ENCODE assay signal across 18 cellular contexts in genomic region chr10:75127481-75127880, GRCh38. TPM values are rescaled to one million over a fixed set of nuclear protein-coding genes. Genes with fewer than 3 reads are reported as not detected.
DNase-seq lines count a peak whose midpoint lies in the region; ATAC-seq, FAIRE-seq and TF ChIP-seq lines count a peak whose summit lies in the region.
"Had no signal": no experiment of that assay in that cellular context is flagged by ENCODE, and none has a peak within 500 bp of the region (broad histone marks: within the 10 kb centered on the region; RNA-seq: fewer than 3 reads in every experiment).

No MANE protein-coding gene starts in this region.

- H3K4me1 ChIP-seq in A549 (peaks cover 27% of the 10 kb centered on the region), mesodermal cell (ENCODE audit: control insufficient read depth, insufficient read depth, low read length, poor library complexity, severe bottlenecking) (peaks cover 7% of the 10 kb centered on the region)
- H3K4me1 ChIP-seq: prostate gland had no signal

- H3K9me3 Mint-ChIP-seq in IgD-negative memory B cell, result no peaks in the 10 kb centered on the region
- H3K9me3 Mint-ChIP-seq in endothelial cell (ENCODE audit: unreplicated experiment), result no peaks in the 10 kb centered on the region
- H3K9me3 Mint-ChIP-seq: GM23338; natural killer cell; stimulated activated naive CD8-positive, alpha-beta T cell treated with anti-CD3 and anti-CD28 coated beads, Interleukin-15, Interleukin-2, amounts not matched to agents 100 ng/mL and 50 ng/mL, for 24 hours; T-helper 2 cell treated with Interferon-gamma antibody and Interleukin-4, amounts not matched to agents 5 μg/mL and 100 μg/mL, for 36 hours had no signal

- no peak for TF ChIP-seq EP300 in A549 (IDR thresholded peaks at IDR 0.05)

- H3K36me3 Mint-ChIP-seq in IgD-negative memory B cell (peaks cover 6% of the 10 kb centered on the region), endothelial cell (ENCODE audit: low read depth, unreplicated experiment) (no peaks in the 10 kb centered on the region)
- H3K36me3 Mint-ChIP-seq: natural killer cell had no signal

- H3K4me3 ChIP-seq in A549 (no peak overlapping the region), mesodermal cell (ENCODE audit: extremely low read depth, insufficient read depth, low read length, poor library complexity, severe bottlenecking) (no peak overlapping the region)
- H3K4me3 ChIP-seq: GM23338, left lung, prostate gland had no signal

- H3K4me1 Mint-ChIP-seq in IgD-negative memory B cell, result peaks cover 20 to 39% (median 35%) of the 10 kb centered on the region in 3 donors
- peaks cover 5% of the 10 kb centered on the region for H3K4me1 Mint-ChIP-seq in endothelial cell (ENCODE audit: unreplicated experiment)

- peak overlapping the region in 2 of 3 donors; percentile 10 to 71 for H3K27ac Mint-ChIP-seq in IgD-negative memory B cell
- H3K27ac Mint-ChIP-seq in endothelial cell (ENCODE audit: unreplicated experiment), result peak overlapping the region; percentile 92
- H3K27ac Mint-ChIP-seq: GM23338; natural killer cell; stimulated activated naive CD8-positive, alpha-beta T cell treated with anti-CD3 and anti-CD28 coated beads, Interleukin-15, Interleukin-2, amounts not matched to agents 100 ng/mL and 50 ng/mL, for 24 hours; T-helper 2 cell treated with Interferon-gamma antibody and Interleukin-4, amounts not matched to agents 5 μg/mL and 100 μg/mL, for 36 hours had no signal

- FAIRE-seq in A549 (lab: Jason Lieb, UNC), result peak; percentile 81

- TF ChIP-seq CTCF in A549 (IDR thresholded peaks at IDR 0.05) (no peak), endothelial cell (IDR thresholded peaks at IDR 0.05; ENCODE audit: unreplicated experiment) (no peak)

- no peaks in the 10 kb centered on the region for H3K9me3 ChIP-seq in A549
- no peaks in the 10 kb centered on the region for H3K9me3 ChIP-seq in mesodermal cell (ENCODE audit: control insufficient read depth, low read length)
- H3K9me3 ChIP-seq: left lung, prostate gland had no signal

- peak overlapping the region; percentile 2; the same call in 1 of the 3 replicates for H3K4me2 ChIP-seq in A549
- H3K4me2 ChIP-seq: GM23338 had no signal

- 50% methylated on average over 2 of the region's 2 CpGs for WGBS in A549 (ENCODE audit: missing lambda C conversion rate)
- WGBS in mesodermal cell (ENCODE audit: insufficient coverage in 2 of 2), 2 experiments, result 100% methylated on average over 1 of the region's 2 CpGs; no CpG with 5 or more reads in 1 of the 2 experiments

- ATAC-seq in A549 (no peak), GM19023 (IDR thresholded peaks at IDR 0.05; ENCODE audit: unreplicated experiment) (no peak)
- ATAC-seq: GM23338, left lung, natural killer cell had no signal

- DNase-seq in A549 (ENCODE audit: low read depth in 1 of 2, low spot score in 1 of 2), result no peak
- no peak for DNase-seq in endothelial cell (ENCODE audit: low spot score)
- no peak for DNase-seq in NCI-H510A (lab: John Stamatoyannopoulos, UW)
- DNase-seq in cortex of kidney (lab: John Stamatoyannopoulos, UW), result no peak
- DNase-seq in activated T-cell treated with anti-CD3 and anti-CD28 coated beads, Interleukin-2, amount 50 U/mL, for 48 hours, result no peak
- DNase-seq: activated naive CD4-positive, alpha-beta T cell; left lung; natural killer cell; NCI-H1436; NK-92 treated with Interleukin-12 subunit alpha and Interleukin-12 subunit beta, amount 100 ng/mL, for 24 hours; SHP77 treated with DMSO at 0.1 percent for 48 hours had no signal

- POLR2A ChIA-PET in A549 (lab: Yijun Ruan, JAX), result no interaction called here

- H3K36me3 ChIP-seq in mesodermal cell (ENCODE audit: control insufficient read depth, insufficient read depth, low read length), result peaks cover 7% of the 10 kb centered on the region
- H3K36me3 ChIP-seq: prostate gland had no signal

- H3K4me3 Mint-ChIP-seq in IgD-negative memory B cell (no peak overlapping the region), endothelial cell (ENCODE audit: unreplicated experiment) (no peak overlapping the region)
- H3K4me3 Mint-ChIP-seq: GM23338; natural killer cell; stimulated activated naive CD8-positive, alpha-beta T cell treated with anti-CD3 and anti-CD28 coated beads, Interleukin-15, Interleukin-2, amounts not matched to agents 100 ng/mL and 50 ng/mL, for 24 hours; T-helper 2 cell treated with Interferon-gamma antibody and Interleukin-4, amounts not matched to agents 5 μg/mL and 100 μg/mL, for 36 hours had no signal

- TF ChIP-seq RAD21 in A549 (conservative IDR thresholded peaks at IDR 0.05 in 1 of 2, IDR thresholded peaks at IDR 0.05 in 1 of 2), result no peak

- CTCF ChIA-PET in A549 (lab: Yijun Ruan, JAX), result interaction anchor here (1.5 kb wide), 1 partner anchor 18 kb away, joined by 6 read pairs; a partner anchor contains a TSS

- TF ChIP-seq POLR2A in A549 (IDR thresholded peaks at IDR 0.05; ENCODE audit: low read length), result no peak

- H3K27me3 Mint-ChIP-seq in IgD-negative memory B cell, result no peaks in the 10 kb centered on the region
- no peaks in the 10 kb centered on the region for H3K27me3 Mint-ChIP-seq in endothelial cell (ENCODE audit: unreplicated experiment)
- H3K27me3 Mint-ChIP-seq: stimulated activated naive CD8-positive, alpha-beta T cell treated with anti-CD3 and anti-CD28 coated beads, Interleukin-15, Interleukin-2, amounts not matched to agents 100 ng/mL and 50 ng/mL, for 24 hours had no signal

- H3K27ac ChIP-seq in A549 (peak overlapping the region in 1 of 2 experiments; percentile 61; a peak in 1 of 6 replicates), mesodermal cell (ENCODE audit: low read depth, low read length, severe bottlenecking) (peak overlapping the region; percentile 53)
- H3K27ac ChIP-seq: prostate gland had no signal

TF ChIP-seq in A549, 52 proteins besides CTCF, POLR2A, EP300 and RAD21:
- TF ChIP-seq NR3C1 (IDR thresholded peaks at IDR 0.05), result no peak
- no peak for TF ChIP-seq HDAC2 (IDR thresholded peaks at IDR 0.05)
- no peak for TF ChIP-seq FOSB (CRISPR knock-in tag; IDR thresholded peaks at IDR 0.05)
- no peak for TF ChIP-seq HOXB5 (CRISPR knock-in tag; IDR thresholded peaks at IDR 0.05)
- no peak for TF ChIP-seq HMGXB4 (CRISPR knock-in tag; IDR thresholded peaks at IDR 0.05; ENCODE audit: borderline replicate concordance)
- no peak for TF ChIP-seq CBX8 (IDR thresholded peaks at IDR 0.05)
- no peak for TF ChIP-seq CHD4 (IDR thresholded peaks at IDR 0.05; ENCODE audit: borderline replicate concordance)
- TF ChIP-seq EHMT2 (IDR thresholded peaks at IDR 0.05; ENCODE audit: low read depth), result no peak

RNA-seq across cellular contexts. Expression of gene SAMD8, which starts 16.0 kb away (rescaled TPM):
- 27.9 and 33.3 TPM in 2 replicates for polyA plus RNA-seq in A549 (2011; rRNA removed)
- 4.4 and 6.0 TPM in 2 replicates for polyA plus RNA-seq in A549 (2012; cell fraction: cytosol; rRNA removed)
- 2.8 and 4.6 TPM in 2 replicates for polyA plus RNA-seq in A549 (2012; cell fraction: nucleus; rRNA removed)
- 9.8 to 11.0 TPM (median 10.9 TPM) in 3 replicates for polyA plus RNA-seq in A549 (2017; fragmentation: RNase III; extraction: RNeasy Plus Mini Kit Qiagen cat#74134 plus additional on column Dnase treatment)
- 26.7 and 28.6 TPM in 2 replicates for polyA minus RNA-seq in A549 (2011; rRNA and poly(A)+ RNA removed)
- 11.7 TPM for polyA plus RNA-seq in IgD-negative memory B cell
- 29.0 TPM for total RNA-seq in endothelial cell (ENCODE audit: unreplicated experiment)
- 20.9 TPM for polyA plus RNA-seq in mesodermal cell (2013, experiment 1 of 2)
- polyA plus RNA-seq in mesodermal cell (2013, experiment 2 of 2), result 18.3 TPM
